18 cellular contexts compared by ENCODE assay signal in genomic region chr12:98575013-98575412, GRCh38. TPM values are rescaled to one million over a fixed set of nuclear protein-coding genes. Genes with fewer than 3 reads are reported as not detected.
A peak's percentile ranks its signal among the peaks of the same experiment; 100 is the strongest.
DNase-seq lines count a peak whose midpoint lies in the region; ATAC-seq, FAIRE-seq and TF ChIP-seq lines count a peak whose summit lies in the region.
"Had no signal": no experiment of that assay in that cellular context is flagged by ENCODE, and none has a peak within 500 bp of the region (broad histone marks: within the 10 kb centered on the region; RNA-seq: fewer than 3 reads in every experiment).

No MANE protein-coding gene starts in this region.

- H3K27me3 ChIP-seq in liver (ENCODE audit: control insufficient read depth in 4 of 4, insufficient read depth in 4 of 4, low read length in 3 of 4), result no peaks in the 10 kb centered on the region
- H3K27me3 ChIP-seq in stomach, result no peaks in the 10 kb centered on the region
- H3K27me3 ChIP-seq: BLaER1 had no signal

- H3K4me1 ChIP-seq in A549 (peaks cover 24% of the 10 kb centered on the region), liver (ENCODE audit: control insufficient read depth in 4 of 4, insufficient read depth in 4 of 4, low read length in 3 of 4) (peaks cover 0 to 15% (median 6%) of the 10 kb centered on the region in 4 donors), stomach (peaks cover 0 to 21% (median 3%) of the 10 kb centered on the region in 4 donors)
- H3K4me1 ChIP-seq: BLaER1 had no signal

- H3K4me3 Mint-ChIP-seq in activated CD4-positive, alpha-beta memory T cell treated with anti-CD3 and anti-CD28 coated beads, Interleukin-2, amount 10 ng/mL, durations not matched to agents 7 days and 5 days, result no peak overlapping the region
- H3K4me3 Mint-ChIP-seq: CD4-positive, CD25-positive, alpha-beta regulatory T cell; GM23338 had no signal

- H3K27me3 Mint-ChIP-seq in activated CD4-positive, alpha-beta memory T cell treated with anti-CD3 and anti-CD28 coated beads, Interleukin-2, amount 10 ng/mL, durations not matched to agents 7 days and 5 days, result no peaks in the 10 kb centered on the region

- intact Hi-C loops in stomach (cut with DNase I; ENCODE audit: low total_unique reads), result no loop called here

- TF ChIP-seq EP300 in A549 (IDR thresholded peaks at IDR 0.05) (no peak), stomach (IDR thresholded peaks at IDR 0.05) (no peak)

- H3K4me1 Mint-ChIP-seq in activated CD4-positive, alpha-beta memory T cell treated with anti-CD3 and anti-CD28 coated beads, Interleukin-2, amount 10 ng/mL, durations not matched to agents 7 days and 5 days, result no peaks in the 10 kb centered on the region
- H3K4me1 Mint-ChIP-seq: CD4-positive, CD25-positive, alpha-beta regulatory T cell; GM23338 had no signal

- no peak for TF ChIP-seq POLR2A in A549 (IDR thresholded peaks at IDR 0.05; ENCODE audit: low read length)
- TF ChIP-seq POLR2A in stomach (IDR thresholded peaks at IDR 0.05), result no peak

- CTCF ChIA-PET in A549 (lab: Yijun Ruan, JAX), result interaction anchor here (0.8 to 3.5 kb wide), 6 partner anchors 10 to 79 kb away, joined by 3 to 29 read pairs (median 4); no protein-coding TSS in a partner anchor
- CTCF ChIA-PET in activated CD4-positive, alpha-beta memory T cell treated with anti-CD3 and anti-CD28 coated beads, Interleukin-2, amount 10 ng/mL, durations not matched to agents 7 days and 5 days (lab: Charles Lee), result interaction anchor here (0.6 to 1.0 kb wide), 2 partner anchors 8 to 9 kb away, joined by 3 to 5 read pairs (median 3); no protein-coding TSS in a partner anchor

- ATAC-seq in A549, result no peak
- ATAC-seq: GM12878, GM23338, K562 had no signal

- H3K4me3 ChIP-seq in A549, result no peak overlapping the region
- H3K4me3 ChIP-seq in liver (ENCODE audit: low read depth in 1 of 3, low read length in 3 of 3), result no peak overlapping the region
- no peak overlapping the region for H3K4me3 ChIP-seq in stomach
- H3K4me3 ChIP-seq: BLaER1, GM12878, GM23338, K562 had no signal

- TF ChIP-seq RAD21 in A549 (conservative IDR thresholded peaks at IDR 0.05 in 1 of 2, IDR thresholded peaks at IDR 0.05 in 1 of 2), result no peak
- TF ChIP-seq RAD21 in liver (IDR thresholded peaks at IDR 0.05), result no peak

- DNase-seq in A549 (ENCODE audit: low read depth in 1 of 2, low spot score in 1 of 2) (no peak), epithelial cell of prostate (ENCODE audit: low read depth, low spot score) (no peak), stomach (no peak), cerebellar nuclear complex (lab: John Stamatoyannopoulos, UW) (no peak)
- DNase-seq in stimulated activated CD4-positive, alpha-beta T cell treated with anti-CD3 and anti-CD28 coated beads, Interleukin-4, amount 100 ng/mL, for 1 hour, result no peak
- DNase-seq in activated CD4-positive, alpha-beta memory T cell treated with anti-CD3 and anti-CD28 coated beads, Interleukin-2, amount 10 ng/mL, durations not matched to agents 7 days and 5 days, result no peak
- DNase-seq: AML-193; Calu3; CD4-positive, CD25-positive, alpha-beta regulatory T cell; DMS 273 treated with DMSO at 0.1 percent for 48 hours; H7 had no signal

- H3K27ac ChIP-seq in A549 (peak overlapping the region; percentile 40 to 49; a peak in 4 of 6 replicates), epithelial cell of prostate (peak overlapping the region; percentile 17), liver (ENCODE audit: low read depth in 1 of 2, low read length in 2 of 2) (peak overlapping the region; percentile 75 to 88), stomach (peak overlapping the region in 4 of 5 donors; percentile 6 to 56 (median 38))
- H3K27ac ChIP-seq: BLaER1, HL-60 had no signal

- H3K36me3 Mint-ChIP-seq in activated CD4-positive, alpha-beta memory T cell treated with anti-CD3 and anti-CD28 coated beads, Interleukin-2, amount 10 ng/mL, durations not matched to agents 7 days and 5 days (ENCODE audit: low read depth), result peaks cover 2% of the 10 kb centered on the region

- no peak overlapping the region for H3K9ac ChIP-seq in liver (ENCODE audit: low read depth in 1 of 2, low read length in 2 of 2)
- H3K9ac ChIP-seq: BLaER1 had no signal

- POLR2A ChIA-PET in A549 (lab: Yijun Ruan, JAX), result interaction anchor here (1.3 kb wide), 1 partner anchor 19 kb away, joined by 8 read pairs; the partner anchor contains the start of gene SLC25A3
- POLR2A ChIA-PET in activated CD4-positive, alpha-beta memory T cell treated with anti-CD3 and anti-CD28 coated beads, Interleukin-2, amount 10 ng/mL, durations not matched to agents 7 days and 5 days (lab: Charles Lee), result interaction anchor here (0.7 kb wide), 1 partner anchor 18 kb away, joined by 3 read pairs; no protein-coding TSS in a partner anchor

- H3K36me3 ChIP-seq in liver (ENCODE audit: control insufficient read depth in 4 of 4, insufficient read depth in 3 of 4, low read depth in 1 of 4, low read length in 3 of 4), result no peaks in the 10 kb centered on the region
- no peaks in the 10 kb centered on the region for H3K36me3 ChIP-seq in stomach
- H3K36me3 ChIP-seq: BLaER1 had no signal

- H3K9me3 ChIP-seq in A549 (no peaks in the 10 kb centered on the region), liver (ENCODE audit: control insufficient read depth in 4 of 4, low read length in 3 of 4) (no peaks in the 10 kb centered on the region), stomach (no peaks in the 10 kb centered on the region)
- H3K9me3 ChIP-seq: BLaER1 had no signal

- no peak for FAIRE-seq in A549 (lab: Jason Lieb, UNC)
- FAIRE-seq: GM12878, GM18507, K562 had no signal

- no peak overlapping the region for H3K4me2 ChIP-seq in A549
- H3K4me2 ChIP-seq: BLaER1, GM23338 had no signal

- TF ChIP-seq CTCF in A549 (IDR thresholded peaks at IDR 0.05) (no peak), liver (IDR thresholded peaks at IDR 0.05; ENCODE audit: low read depth, low read length, missing input control) (no peak), stomach (IDR thresholded peaks at IDR 0.05) (no peak)

- no peak overlapping the region for H3K27ac Mint-ChIP-seq in activated CD4-positive, alpha-beta memory T cell treated with anti-CD3 and anti-CD28 coated beads, Interleukin-2, amount 10 ng/mL, durations not matched to agents 7 days and 5 days
- H3K27ac Mint-ChIP-seq: CD4-positive, CD25-positive, alpha-beta regulatory T cell; GM23338 had no signal

- WGBS in A549 (ENCODE audit: missing lambda C conversion rate), result 85% methylated on average over 4 of the region's 4 CpGs
- 77% methylated on average over 4 of the region's 4 CpGs for WGBS in liver
- 44 to 77% (median 50%) methylated on average over 4 of the region's 4 CpGs for WGBS in stomach, 5 donors

- H3K9me3 Mint-ChIP-seq in activated CD4-positive, alpha-beta memory T cell treated with anti-CD3 and anti-CD28 coated beads, Interleukin-2, amount 10 ng/mL, durations not matched to agents 7 days and 5 days, result no peaks in the 10 kb centered on the region
- H3K9me3 Mint-ChIP-seq: CD4-positive, CD25-positive, alpha-beta regulatory T cell; GM23338 had no signal

TF ChIP-seq in A549, 52 proteins besides CTCF, POLR2A, EP300 and RAD21 (continues in another document):
- TF ChIP-seq PHF8 (IDR thresholded peaks at IDR 0.05; ENCODE audit: borderline replicate concordance, low read depth) (no peak), HOXB5 (CRISPR knock-in tag; IDR thresholded peaks at IDR 0.05) (no peak), HDAC2 (IDR thresholded peaks at IDR 0.05) (no peak), RCOR1 (IDR thresholded peaks at IDR 0.05; ENCODE audit: low read depth, low read length) (no peak)

TF ChIP-seq in liver, 16 proteins besides CTCF, POLR2A, EP300 and RAD21:
- TF ChIP-seq SP1 (IDR thresholded peaks at IDR 0.05) (no peak), GABPA (IDR thresholded peaks at IDR 0.05 in 1 of 2, conservative IDR thresholded peaks at IDR 0.05 in 1 of 2) (no peak), FOXA2 (IDR thresholded peaks at IDR 0.05) (no peak), JUND (IDR thresholded peaks at IDR 0.05) (no peak), RXRA (IDR thresholded peaks at IDR 0.05) (no peak), TAF1 (conservative IDR thresholded peaks at IDR 0.05) (no peak), MAX (IDR thresholded peaks at IDR 0.05) (no peak), EGR1 (IDR thresholded peaks at IDR 0.05; ENCODE audit: low read depth in 2 of 2) (no peak)

RNA-seq across cellular contexts. Expression of gene SLC25A3, which starts 18.5 kb away (rescaled TPM):
- polyA plus RNA-seq in A549 (2011; rRNA removed), result 1,065 and 1,232 TPM in 2 replicates
- 621 and 661 TPM in 2 replicates for polyA plus RNA-seq in A549 (2012; cell fraction: cytosol; rRNA removed)
- polyA plus RNA-seq in A549 (2012; cell fraction: nucleus; rRNA removed), result 923 and 1,290 TPM in 2 replicates
- 755 to 799 TPM (median 790 TPM) in 3 replicates for polyA plus RNA-seq in A549 (2017; fragmentation: RNase III; extraction: RNeasy Plus Mini Kit Qiagen cat#74134 plus additional on column Dnase treatment)
- polyA minus RNA-seq in A549 (2011; rRNA and poly(A)+ RNA removed), result 461 and 489 TPM in 2 replicates
- 100 to 1,000 TPM; 223 to 400 TPM for total RNA-seq in liver
- 100 to 1,000 TPM; 285 to 300 TPM for polyA plus RNA-seq in liver
- total RNA-seq in stomach, result 100 to 1,000 TPM; 308 to 594 (median 355) TPM
- polyA plus RNA-seq in stomach, result 100 to 1,000 TPM; 418 to 479 (median 432) TPM
- 100 to 1,000 TPM; 355 to 365 TPM for total RNA-seq in activated CD4-positive, alpha-beta memory T cell treated with anti-CD3 and anti-CD28 coated beads, Interleukin-2, amount 10 ng/mL, durations not matched to agents 7 days and 5 days

RNA-seq across cellular contexts. Expression of gene TMPO, which starts 59.6 kb away (rescaled TPM):
- 127 and 169 TPM in 2 replicates for polyA plus RNA-seq in A549 (2011; rRNA removed)
- 38.1 and 45.3 TPM in 2 replicates for polyA plus RNA-seq in A549 (2012; cell fraction: cytosol; rRNA removed)
- polyA plus RNA-seq in A549 (2012; cell fraction: nucleus; rRNA removed), result 40.6 and 44.4 TPM in 2 replicates
- 88.9 to 101 TPM (median 100 TPM) in 3 replicates for polyA plus RNA-seq in A549 (2017; fragmentation: RNase III; extraction: RNeasy Plus Mini Kit Qiagen cat#74134 plus additional on column Dnase treatment)
- polyA minus RNA-seq in A549 (2011; rRNA and poly(A)+ RNA removed), result 46.6 and 57.9 TPM in 2 replicates
- total RNA-seq in liver, result 100 to 1,000 TPM in 1 of 2 donors, 10 to 100 TPM in 1; 74.7 to 175 TPM
- 10 to 100 TPM; 10.9 to 13.1 TPM for polyA plus RNA-seq in liver
- 100 to 1,000 TPM in 3 of 5 donors, 10 to 100 TPM in 2; 37.9 to 209 (median 113) TPM for total RNA-seq in stomach
- 10 to 100 TPM; 22.8 to 29.6 (median 24.6) TPM for polyA plus RNA-seq in stomach
- total RNA-seq in activated CD4-positive, alpha-beta memory T cell treated with anti-CD3 and anti-CD28 coated beads, Interleukin-2, amount 10 ng/mL, durations not matched to agents 7 days and 5 days, result 100 to 1,000 TPM; 315 to 320 TPM

Comparison
In these comparisons a context has a peak if more than half of its experiments do, and no peak if none do; other contexts are left out.
1. H3K27ac ChIP-seq: peak in every context shown above with its lines; median percentile 82 in liver; 44 in A549; 38 in stomach; 17 in epithelial cell of prostate.